Comparison of ENCODE assay signal across 23 cellular contexts in the genomic region with DNA sequence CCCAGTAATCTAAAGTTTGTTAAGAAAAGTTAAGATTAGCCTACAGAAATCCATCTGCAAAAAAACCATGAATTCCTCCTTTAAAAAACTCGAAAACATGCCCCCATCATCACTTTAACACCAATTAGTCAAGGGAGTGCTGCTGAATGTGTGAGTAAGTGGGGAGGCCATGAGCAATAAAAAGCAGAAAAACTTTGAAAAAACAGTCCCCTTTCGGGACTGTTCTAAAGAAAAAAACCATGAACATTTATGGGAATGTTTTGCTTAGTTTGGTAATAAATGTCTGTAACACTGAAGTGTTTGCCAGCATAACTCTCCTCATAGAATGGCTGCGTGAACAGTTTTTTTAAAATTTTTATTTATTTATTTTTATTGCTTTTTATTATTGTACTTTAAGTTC.
"Had no signal": no experiment of that assay in that cellular context is flagged by ENCODE, and none has a peak within 500 bp of the region (broad histone marks: within the 10 kb centered on the region; RNA-seq: fewer than 3 reads in every experiment).

No MANE protein-coding gene starts in this region.

- H3K9me3 ChIP-seq: SJCRH30, SK-N-SH had no signal

- H3K4me3 ChIP-seq: K562, SJCRH30 had no signal

- H3K27me3 ChIP-seq: SJCRH30 had no signal

- FAIRE-seq: K562 had no signal

- H3K27ac ChIP-seq: RWPE1, SJCRH30, WERI-Rb-1 had no signal

- DNase-seq: activated CD4-positive, alpha-beta memory T cell treated with anti-CD3 and anti-CD28 coated beads, Interleukin-2, amount 10 ng/mL, durations not matched to agents 7 days and 5 days; activated CD4-positive, alpha-beta T cell treated with anti-CD3 and anti-CD28 coated beads for 36 hours; activated CD4-positive, alpha-beta T cell treated with anti-CD3 and anti-CD28 coated beads, Interleukin-2, amount 50 U/mL, for 1 hour; activated gamma-delta T cell; activated naive CD4-positive, alpha-beta T cell treated with anti-CD3 and anti-CD28 coated beads for 36 hours; activated T-cell treated with anti-CD3 and anti-CD28 coated beads for 4 hours; activated T-cell treated with anti-CD3 and anti-CD28 coated beads, Interleukin-2, amount 50 U/mL, for 48 hours; Karpas-422; MM.1S; NCI-H1048; NCI-H1694; NCI-H2029 treated with DMSO at 0.1 percent for 48 hours; NCI-H345; NCI-H510A; NCI-H526 treated with DMSO at 0.1 percent for 48 hours; NCI-H82; Right ventricle myocardium superior; SJCRH30; SK-N-SH; T-helper 1 cell; WERI-Rb-1 had no signal

- H3K4me2 ChIP-seq: SK-N-SH had no signal

- H3K36me3 ChIP-seq: SJCRH30, WERI-Rb-1 had no signal
